9 cellular contexts compared by ENCODE assay signal in genomic region chr2:20352230-20353216, GRCh38. TPM values are rescaled to one million over a fixed set of nuclear protein-coding genes. Genes with fewer than 3 reads are reported as not detected.
A peak's percentile ranks its signal among the peaks of the same experiment; 100 is the strongest.
DNase-seq lines count a peak whose midpoint lies in the region; ATAC-seq and TF ChIP-seq lines count a peak whose summit lies in the region.
"Had no signal": no experiment of that assay in that cellular context is flagged by ENCODE, and none has a peak within 500 bp of the region (broad histone marks: within the 10 kb centered on the region; RNA-seq: fewer than 3 reads in every experiment).

No MANE protein-coding gene starts in this region.

- no peak overlapping the region for H3K9ac ChIP-seq in HUES48 (ENCODE audit: low read depth, low read length)
- peak overlapping the region; percentile 89 for H3K9ac ChIP-seq in mucosa of stomach (ENCODE audit: low read length)

- DNase-seq in BE2C (peak; percentile 51), ascending aorta (ENCODE audit: low spot score in 2 of 2) (no peak), HPDE6-E6E7 (ENCODE audit: extremely low spot score) (no peak), GOT3 (lab: John Stamatoyannopoulos, UW) (no peak), SKM-1 treated with dmso at 0.1 percent for 144 hours (lab: John Stamatoyannopoulos, UW; ENCODE audit: unreplicated experiment) (no peak)

- TF ChIP-seq CTCF in BE2C (IDR thresholded peaks at IDR 0.05; ENCODE audit: low read depth, low read length) (no peak), ascending aorta (IDR thresholded peaks at IDR 0.05) (no peak)

- H3K27ac ChIP-seq in HUES48 (ENCODE audit: low read depth, low read length) (peak overlapping the region; percentile 45), ascending aorta (peak overlapping the region; percentile 20 to 93)

- H3K36me3 ChIP-seq in BE2C (peaks cover 8% of the 10 kb centered on the region; the same call in 1 of the 2 replicates), HUES48 (ENCODE audit: control insufficient read depth, insufficient read depth, low read length) (peaks cover 7% of the 10 kb centered on the region), ascending aorta (no peaks in the 10 kb centered on the region), mucosa of stomach (ENCODE audit: control insufficient read depth, insufficient read depth, low read length) (no peaks in the 10 kb centered on the region)

- peaks cover 15% of the 10 kb centered on the region for H3K4me1 ChIP-seq in BE2C
- peaks cover 34% of the 10 kb centered on the region for H3K4me1 ChIP-seq in HUES48 (ENCODE audit: control insufficient read depth, insufficient read depth, low read length)
- peaks cover 0 to 15% of the 10 kb centered on the region in 2 donors for H3K4me1 ChIP-seq in ascending aorta
- H3K4me1 ChIP-seq in mucosa of stomach (ENCODE audit: control insufficient read depth, insufficient read depth, low read length), result peaks cover 28% of the 10 kb centered on the region

- H3K4me3 ChIP-seq in BE2C (ENCODE audit: low read depth, low read length) (peak overlapping the region; percentile 64), HUES48 (ENCODE audit: low read depth, low read length) (peak overlapping the region; percentile 79; the same call in 1 of the 2 replicates), ascending aorta (no peak overlapping the region), mucosa of stomach (ENCODE audit: low read length) (no peak overlapping the region)

- intact Hi-C loops in ascending aorta (cut with DNase I), result no loop called here

- no peaks in the 10 kb centered on the region for H3K9me3 ChIP-seq in BE2C
- H3K9me3 ChIP-seq in HUES48 (ENCODE audit: control insufficient read depth, insufficient read depth, low read length), result no peaks in the 10 kb centered on the region
- H3K9me3 ChIP-seq in ascending aorta, result no peaks in the 10 kb centered on the region
- H3K9me3 ChIP-seq in mucosa of stomach (ENCODE audit: control insufficient read depth, low read length), result no peaks in the 10 kb centered on the region

- ATAC-seq in HG03045 (IDR thresholded peaks at IDR 0.05; ENCODE audit: unreplicated experiment), result no peak
- ATAC-seq: activated CD8-positive, alpha-beta T cell treated with anti-CD3 and anti-CD28 coated beads for 36 hours had no signal

- H3K27me3 ChIP-seq in BE2C (no peaks in the 10 kb centered on the region), HUES48 (ENCODE audit: control insufficient read depth, insufficient read depth, low read length) (no peaks in the 10 kb centered on the region), ascending aorta (no peaks in the 10 kb centered on the region), mucosa of stomach (ENCODE audit: control insufficient read depth, insufficient read depth, low read length) (no peaks in the 10 kb centered on the region)

RNA-seq across cellular contexts. Expression of gene PUM2, which starts 1.9 kb away (rescaled TPM):
- polyA plus RNA-seq in BE2C (2012; ENCODE audit: insufficient read depth, insufficient read length, low read depth), result 55.2 TPM
- total RNA-seq in ascending aorta, result 22.4 TPM

Comparison
In these comparisons a context has a peak if more than half of its experiments do, and no peak if none do; other contexts are left out.
1. H3K4me3 ChIP-seq: peak in BE2C (single experiment) and HUES48 (single experiment); none in ascending aorta (0 of 2) and mucosa of stomach (single experiment).